1 cellular context compared by ENCODE assay signal in the genomic region with DNA sequence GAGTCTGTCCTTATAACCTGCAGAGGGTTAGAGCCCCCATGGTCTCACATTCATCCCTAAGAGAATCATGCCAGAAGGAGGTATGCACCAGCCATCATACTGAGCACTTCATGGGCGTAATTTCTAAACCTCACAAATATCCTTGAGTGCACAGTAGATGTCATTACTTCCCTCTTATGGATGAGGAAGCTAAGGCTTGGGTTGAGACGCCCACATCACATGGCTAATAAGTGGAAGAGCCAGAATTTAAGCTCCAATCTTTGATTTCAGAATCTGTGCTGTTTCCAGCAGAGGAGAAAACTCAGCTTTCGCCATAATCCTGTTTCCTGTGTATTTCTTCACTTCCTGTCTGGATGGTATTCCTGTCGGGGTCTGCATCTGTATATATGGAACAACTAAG.
TF ChIP-seq lines count a peak whose summit lies in the region.

No MANE protein-coding gene starts in this region.

TF ChIP-seq in GM12878, 131 proteins besides CTCF, POLR2A, EP300 and RAD21:
- TF ChIP-seq ASH2L (IDR thresholded peaks at IDR 0.05; ENCODE audit: borderline replicate concordance, low read depth) (no peak), ZNF217 (IDR thresholded peaks at IDR 0.05) (no peak), MEF2A (IDR thresholded peaks at IDR 0.05; ENCODE audit: insufficient read depth, low read depth, low read length) (no peak), KLF5 (IDR thresholded peaks at IDR 0.05; ENCODE audit: partially characterized antibody) (no peak), LARP7 (IDR thresholded peaks at IDR 0.05) (no peak), PAX5 (IDR thresholded peaks at IDR 0.05; ENCODE audit: borderline replicate concordance, low read depth, low read length) (no peak), HDAC6 (IDR thresholded peaks at IDR 0.05; ENCODE audit: unreplicated experiment) (no peak), POLR2AphosphoS5 (IDR thresholded peaks at IDR 0.05; ENCODE audit: low read length) (peak; percentile 65), MTA2 (IDR thresholded peaks at IDR 0.05; ENCODE audit: low read depth) (no peak), BCL11A (IDR thresholded peaks at IDR 0.05; ENCODE audit: low read depth, low read length) (no peak), BACH1 (IDR thresholded peaks at IDR 0.05; ENCODE audit: borderline replicate concordance) (0 out of 2 replicates have a peak, but pooled peaks have one; percentile 45), RB1 (IDR thresholded peaks at IDR 0.05; ENCODE audit: borderline replicate concordance) (no peak), RAD51 (IDR thresholded peaks at IDR 0.05) (peak; percentile 39; the same call in 1 of the 2 replicates), CHD4 (IDR thresholded peaks at IDR 0.05) (no peak), MTA3 (IDR thresholded peaks at IDR 0.05; ENCODE audit: borderline replicate concordance, low read length) (no peak), GATAD2B (conservative IDR thresholded peaks at IDR 0.05; ENCODE audit: low read depth) (no peak), MXI1 (IDR thresholded peaks at IDR 0.05; ENCODE audit: low read depth, low read length) (no peak), ZNF622 (IDR thresholded peaks at IDR 0.05) (no peak)
- TF ChIP-seq, protein P1, sequence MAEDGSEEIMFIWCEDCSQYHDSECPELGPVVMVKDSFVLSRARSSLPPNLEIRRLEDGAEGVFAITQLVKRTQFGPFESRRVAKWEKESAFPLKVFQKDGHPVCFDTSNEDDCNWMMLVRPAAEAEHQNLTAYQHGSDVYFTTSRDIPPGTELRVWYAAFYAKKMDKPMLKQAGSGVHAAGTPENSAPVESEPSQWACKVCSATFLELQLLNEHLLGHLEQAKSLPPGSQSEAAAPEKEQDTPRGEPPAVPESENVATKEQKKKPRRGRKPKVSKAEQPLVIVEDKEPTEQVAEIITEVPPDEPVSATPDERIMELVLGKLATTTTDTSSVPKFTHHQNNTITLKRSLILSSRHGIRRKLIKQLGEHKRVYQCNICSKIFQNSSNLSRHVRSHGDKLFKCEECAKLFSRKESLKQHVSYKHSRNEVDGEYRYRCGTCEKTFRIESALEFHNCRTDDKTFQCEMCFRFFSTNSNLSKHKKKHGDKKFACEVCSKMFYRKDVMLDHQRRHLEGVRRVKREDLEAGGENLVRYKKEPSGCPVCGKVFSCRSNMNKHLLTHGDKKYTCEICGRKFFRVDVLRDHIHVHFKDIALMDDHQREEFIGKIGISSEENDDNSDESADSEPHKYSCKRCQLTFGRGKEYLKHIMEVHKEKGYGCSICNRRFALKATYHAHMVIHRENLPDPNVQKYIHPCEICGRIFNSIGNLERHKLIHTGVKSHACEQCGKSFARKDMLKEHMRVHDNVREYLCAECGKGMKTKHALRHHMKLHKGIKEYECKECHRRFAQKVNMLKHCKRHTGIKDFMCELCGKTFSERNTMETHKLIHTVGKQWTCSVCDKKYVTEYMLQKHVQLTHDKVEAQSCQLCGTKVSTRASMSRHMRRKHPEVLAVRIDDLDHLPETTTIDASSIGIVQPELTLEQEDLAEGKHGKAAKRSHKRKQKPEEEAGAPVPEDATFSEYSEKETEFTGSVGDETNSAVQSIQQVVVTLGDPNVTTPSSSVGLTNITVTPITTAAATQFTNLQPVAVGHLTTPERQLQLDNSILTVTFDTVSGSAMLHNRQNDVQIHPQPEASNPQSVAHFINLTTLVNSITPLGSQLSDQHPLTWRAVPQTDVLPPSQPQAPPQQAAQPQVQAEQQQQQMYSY (CRISPR knock-in tag; IDR thresholded peaks at IDR 0.05): no peak
- TF ChIP-seq, protein P2, sequence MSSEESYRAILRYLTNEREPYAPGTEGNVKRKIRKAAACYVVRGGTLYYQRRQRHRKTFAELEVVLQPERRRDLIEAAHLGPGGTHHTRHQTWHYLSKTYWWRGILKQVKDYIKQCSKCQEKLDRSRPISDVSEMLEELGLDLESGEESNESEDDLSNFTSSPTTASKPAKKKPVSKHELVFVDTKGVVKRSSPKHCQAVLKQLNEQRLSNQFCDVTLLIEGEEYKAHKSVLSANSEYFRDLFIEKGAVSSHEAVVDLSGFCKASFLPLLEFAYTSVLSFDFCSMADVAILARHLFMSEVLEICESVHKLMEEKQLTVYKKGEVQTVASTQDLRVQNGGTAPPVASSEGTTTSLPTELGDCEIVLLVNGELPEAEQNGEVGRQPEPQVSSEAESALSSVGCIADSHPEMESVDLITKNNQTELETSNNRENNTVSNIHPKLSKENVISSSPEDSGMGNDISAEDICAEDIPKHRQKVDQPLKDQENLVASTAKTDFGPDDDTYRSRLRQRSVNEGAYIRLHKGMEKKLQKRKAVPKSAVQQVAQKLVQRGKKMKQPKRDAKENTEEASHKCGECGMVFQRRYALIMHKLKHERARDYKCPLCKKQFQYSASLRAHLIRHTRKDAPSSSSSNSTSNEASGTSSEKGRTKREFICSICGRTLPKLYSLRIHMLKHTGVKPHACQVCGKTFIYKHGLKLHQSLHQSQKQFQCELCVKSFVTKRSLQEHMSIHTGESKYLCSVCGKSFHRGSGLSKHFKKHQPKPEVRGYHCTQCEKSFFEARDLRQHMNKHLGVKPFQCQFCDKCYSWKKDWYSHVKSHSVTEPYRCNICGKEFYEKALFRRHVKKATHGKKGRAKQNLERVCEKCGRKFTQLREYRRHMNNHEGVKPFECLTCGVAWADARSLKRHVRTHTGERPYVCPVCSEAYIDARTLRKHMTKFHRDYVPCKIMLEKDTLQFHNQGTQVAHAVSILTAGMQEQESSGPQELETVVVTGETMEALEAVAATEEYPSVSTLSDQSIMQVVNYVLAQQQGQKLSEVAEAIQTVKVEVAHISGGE (CRISPR knock-in tag; IDR thresholded peaks at IDR 0.05): no peak
- TF ChIP-seq, protein P3, sequence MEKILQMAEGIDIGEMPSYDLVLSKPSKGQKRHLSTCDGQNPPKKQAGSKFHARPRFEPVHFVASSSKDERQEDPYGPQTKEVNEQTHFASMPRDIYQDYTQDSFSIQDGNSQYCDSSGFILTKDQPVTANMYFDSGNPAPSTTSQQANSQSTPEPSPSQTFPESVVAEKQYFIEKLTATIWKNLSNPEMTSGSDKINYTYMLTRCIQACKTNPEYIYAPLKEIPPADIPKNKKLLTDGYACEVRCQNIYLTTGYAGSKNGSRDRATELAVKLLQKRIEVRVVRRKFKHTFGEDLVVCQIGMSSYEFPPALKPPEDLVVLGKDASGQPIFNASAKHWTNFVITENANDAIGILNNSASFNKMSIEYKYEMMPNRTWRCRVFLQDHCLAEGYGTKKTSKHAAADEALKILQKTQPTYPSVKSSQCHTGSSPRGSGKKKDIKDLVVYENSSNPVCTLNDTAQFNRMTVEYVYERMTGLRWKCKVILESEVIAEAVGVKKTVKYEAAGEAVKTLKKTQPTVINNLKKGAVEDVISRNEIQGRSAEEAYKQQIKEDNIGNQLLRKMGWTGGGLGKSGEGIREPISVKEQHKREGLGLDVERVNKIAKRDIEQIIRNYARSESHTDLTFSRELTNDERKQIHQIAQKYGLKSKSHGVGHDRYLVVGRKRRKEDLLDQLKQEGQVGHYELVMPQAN (conservative IDR thresholded peaks at IDR 0.05): no peak
- TF ChIP-seq, protein P4, sequence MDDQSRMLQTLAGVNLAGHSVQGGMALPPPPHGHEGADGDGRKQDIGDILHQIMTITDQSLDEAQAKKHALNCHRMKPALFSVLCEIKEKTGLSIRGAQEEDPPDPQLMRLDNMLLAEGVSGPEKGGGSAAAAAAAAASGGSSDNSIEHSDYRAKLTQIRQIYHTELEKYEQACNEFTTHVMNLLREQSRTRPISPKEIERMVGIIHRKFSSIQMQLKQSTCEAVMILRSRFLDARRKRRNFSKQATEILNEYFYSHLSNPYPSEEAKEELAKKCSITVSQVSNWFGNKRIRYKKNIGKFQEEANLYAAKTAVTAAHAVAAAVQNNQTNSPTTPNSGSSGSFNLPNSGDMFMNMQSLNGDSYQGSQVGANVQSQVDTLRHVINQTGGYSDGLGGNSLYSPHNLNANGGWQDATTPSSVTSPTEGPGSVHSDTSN (IDR thresholded peaks at IDR 0.05; ENCODE audit: insufficient replicate concordance, low read depth, low read length): no peak
- TF ChIP-seq, protein P5, sequence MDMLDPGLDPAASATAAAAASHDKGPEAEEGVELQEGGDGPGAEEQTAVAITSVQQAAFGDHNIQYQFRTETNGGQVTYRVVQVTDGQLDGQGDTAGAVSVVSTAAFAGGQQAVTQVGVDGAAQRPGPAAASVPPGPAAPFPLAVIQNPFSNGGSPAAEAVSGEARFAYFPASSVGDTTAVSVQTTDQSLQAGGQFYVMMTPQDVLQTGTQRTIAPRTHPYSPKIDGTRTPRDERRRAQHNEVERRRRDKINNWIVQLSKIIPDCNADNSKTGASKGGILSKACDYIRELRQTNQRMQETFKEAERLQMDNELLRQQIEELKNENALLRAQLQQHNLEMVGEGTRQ (IDR thresholded peaks at IDR 0.05; ENCODE audit: borderline replicate concordance, low read depth, low read length): no peak
- TF ChIP-seq, protein P6, sequence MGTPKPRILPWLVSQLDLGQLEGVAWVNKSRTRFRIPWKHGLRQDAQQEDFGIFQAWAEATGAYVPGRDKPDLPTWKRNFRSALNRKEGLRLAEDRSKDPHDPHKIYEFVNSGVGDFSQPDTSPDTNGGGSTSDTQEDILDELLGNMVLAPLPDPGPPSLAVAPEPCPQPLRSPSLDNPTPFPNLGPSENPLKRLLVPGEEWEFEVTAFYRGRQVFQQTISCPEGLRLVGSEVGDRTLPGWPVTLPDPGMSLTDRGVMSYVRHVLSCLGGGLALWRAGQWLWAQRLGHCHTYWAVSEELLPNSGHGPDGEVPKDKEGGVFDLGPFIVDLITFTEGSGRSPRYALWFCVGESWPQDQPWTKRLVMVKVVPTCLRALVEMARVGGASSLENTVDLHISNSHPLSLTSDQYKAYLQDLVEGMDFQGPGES (IDR thresholded peaks at IDR 0.05): no peak
- TF ChIP-seq, protein P7, sequence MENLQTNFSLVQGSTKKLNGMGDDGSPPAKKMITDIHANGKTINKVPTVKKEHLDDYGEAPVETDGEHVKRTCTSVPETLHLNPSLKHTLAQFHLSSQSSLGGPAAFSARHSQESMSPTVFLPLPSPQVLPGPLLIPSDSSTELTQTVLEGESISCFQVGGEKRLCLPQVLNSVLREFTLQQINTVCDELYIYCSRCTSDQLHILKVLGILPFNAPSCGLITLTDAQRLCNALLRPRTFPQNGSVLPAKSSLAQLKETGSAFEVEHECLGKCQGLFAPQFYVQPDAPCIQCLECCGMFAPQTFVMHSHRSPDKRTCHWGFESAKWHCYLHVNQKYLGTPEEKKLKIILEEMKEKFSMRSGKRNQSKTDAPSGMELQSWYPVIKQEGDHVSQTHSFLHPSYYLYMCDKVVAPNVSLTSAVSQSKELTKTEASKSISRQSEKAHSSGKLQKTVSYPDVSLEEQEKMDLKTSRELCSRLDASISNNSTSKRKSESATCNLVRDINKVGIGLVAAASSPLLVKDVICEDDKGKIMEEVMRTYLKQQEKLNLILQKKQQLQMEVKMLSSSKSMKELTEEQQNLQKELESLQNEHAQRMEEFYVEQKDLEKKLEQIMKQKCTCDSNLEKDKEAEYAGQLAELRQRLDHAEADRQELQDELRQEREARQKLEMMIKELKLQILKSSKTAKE (IDR thresholded peaks at IDR 0.05; ENCODE audit: low read depth, poor library complexity, severe bottlenecking): no peak
- TF ChIP-seq, protein P8, sequence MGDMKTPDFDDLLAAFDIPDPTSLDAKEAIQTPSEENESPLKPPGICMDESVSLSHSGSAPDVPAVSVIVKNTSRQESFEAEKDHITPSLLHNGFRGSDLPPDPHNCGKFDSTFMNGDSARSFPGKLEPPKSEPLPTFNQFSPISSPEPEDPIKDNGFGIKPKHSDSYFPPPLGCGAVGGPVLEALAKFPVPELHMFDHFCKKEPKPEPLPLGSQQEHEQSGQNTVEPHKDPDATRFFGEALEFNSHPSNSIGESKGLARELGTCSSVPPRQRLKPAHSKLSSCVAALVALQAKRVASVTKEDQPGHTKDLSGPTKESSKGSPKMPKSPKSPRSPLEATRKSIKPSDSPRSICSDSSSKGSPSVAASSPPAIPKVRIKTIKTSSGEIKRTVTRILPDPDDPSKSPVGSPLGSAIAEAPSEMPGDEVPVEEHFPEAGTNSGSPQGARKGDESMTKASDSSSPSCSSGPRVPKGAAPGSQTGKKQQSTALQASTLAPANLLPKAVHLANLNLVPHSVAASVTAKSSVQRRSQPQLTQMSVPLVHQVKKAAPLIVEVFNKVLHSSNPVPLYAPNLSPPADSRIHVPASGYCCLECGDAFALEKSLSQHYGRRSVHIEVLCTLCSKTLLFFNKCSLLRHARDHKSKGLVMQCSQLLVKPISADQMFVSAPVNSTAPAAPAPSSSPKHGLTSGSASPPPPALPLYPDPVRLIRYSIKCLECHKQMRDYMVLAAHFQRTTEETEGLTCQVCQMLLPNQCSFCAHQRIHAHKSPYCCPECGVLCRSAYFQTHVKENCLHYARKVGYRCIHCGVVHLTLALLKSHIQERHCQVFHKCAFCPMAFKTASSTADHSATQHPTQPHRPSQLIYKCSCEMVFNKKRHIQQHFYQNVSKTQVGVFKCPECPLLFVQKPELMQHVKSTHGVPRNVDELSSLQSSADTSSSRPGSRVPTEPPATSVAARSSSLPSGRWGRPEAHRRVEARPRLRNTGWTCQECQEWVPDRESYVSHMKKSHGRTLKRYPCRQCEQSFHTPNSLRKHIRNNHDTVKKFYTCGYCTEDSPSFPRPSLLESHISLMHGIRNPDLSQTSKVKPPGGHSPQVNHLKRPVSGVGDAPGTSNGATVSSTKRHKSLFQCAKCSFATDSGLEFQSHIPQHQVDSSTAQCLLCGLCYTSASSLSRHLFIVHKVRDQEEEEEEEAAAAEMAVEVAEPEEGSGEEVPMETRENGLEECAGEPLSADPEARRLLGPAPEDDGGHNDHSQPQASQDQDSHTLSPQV (IDR thresholded peaks at IDR 0.05): 0 out of 2 replicates have a peak, but pooled peaks have one; percentile 6
- TF ChIP-seq, protein P9, sequence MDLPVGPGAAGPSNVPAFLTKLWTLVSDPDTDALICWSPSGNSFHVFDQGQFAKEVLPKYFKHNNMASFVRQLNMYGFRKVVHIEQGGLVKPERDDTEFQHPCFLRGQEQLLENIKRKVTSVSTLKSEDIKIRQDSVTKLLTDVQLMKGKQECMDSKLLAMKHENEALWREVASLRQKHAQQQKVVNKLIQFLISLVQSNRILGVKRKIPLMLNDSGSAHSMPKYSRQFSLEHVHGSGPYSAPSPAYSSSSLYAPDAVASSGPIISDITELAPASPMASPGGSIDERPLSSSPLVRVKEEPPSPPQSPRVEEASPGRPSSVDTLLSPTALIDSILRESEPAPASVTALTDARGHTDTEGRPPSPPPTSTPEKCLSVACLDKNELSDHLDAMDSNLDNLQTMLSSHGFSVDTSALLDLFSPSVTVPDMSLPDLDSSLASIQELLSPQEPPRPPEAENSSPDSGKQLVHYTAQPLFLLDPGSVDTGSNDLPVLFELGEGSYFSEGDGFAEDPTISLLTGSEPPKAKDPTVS (IDR thresholded peaks at IDR 0.05; ENCODE audit: low read depth, low read length): no peak
